Comparison of ENCODE assay signal across 15 cellular contexts in genomic region chr1:233708416-233708815, GRCh38.
"Had no signal": no experiment of that assay in that cellular context is flagged by ENCODE, and none has a peak within 500 bp of the region (broad histone marks: within the 10 kb centered on the region; RNA-seq: fewer than 3 reads in every experiment).

No MANE protein-coding gene starts in this region.

- H3K4me3 ChIP-seq: cardiac muscle cell, colonic mucosa, gastroesophageal sphincter, spleen had no signal

- H3K27ac ChIP-seq: cardiac muscle cell, colonic mucosa had no signal

- DNase-seq: activated CD4-positive, alpha-beta T cell treated with anti-CD3 and anti-CD28 coated beads for 4 hours; activated CD8-positive, alpha-beta memory T cell treated with anti-CD3 and anti-CD28 coated beads, Interleukin-2, amount 50 U/mL, for 4 hours; activated CD8-positive, alpha-beta T cell treated with anti-CD3 and anti-CD28 coated beads for 36 hours; colonic mucosa; effector CD4-positive, alpha-beta T cell; naive thymus-derived CD4-positive, alpha-beta T cell; posterior cingulate gyrus; right cardiac atrium; spleen; stimulated activated CD4-positive, alpha-beta T cell treated with anti-CD3 and anti-CD28 coated beads, Interleukin-1b, Interleukin-23, amount 100 ng/mL, for 48 hours; stimulated activated naive B cell treated with anti-CD40 and anti-IgM and Interleukin-4, amounts not matched to agents 10 μg/mL and 1 μg/mL and 100 μg/mL, for 72 hours; T-helper 1 cell had no signal

- H3K9me3 ChIP-seq: colonic mucosa, gastroesophageal sphincter had no signal

- FAIRE-seq: endothelial cell of umbilical vein had no signal

- H3K36me3 ChIP-seq: cardiac muscle cell, colonic mucosa, gastroesophageal sphincter, spleen had no signal

- H3K4me1 ChIP-seq: colonic mucosa, spleen had no signal

- ATAC-seq: activated CD8-positive, alpha-beta T cell treated with anti-CD3 and anti-CD28 coated beads for 36 hours; naive thymus-derived CD4-positive, alpha-beta T cell; stimulated activated naive B cell treated with anti-CD40 and anti-IgM and Interleukin-4, amounts not matched to agents 10 μg/mL and 1 μg/mL and 100 μg/mL, for 72 hours had no signal

- H3K27me3 ChIP-seq: cardiac muscle cell, colonic mucosa, gastroesophageal sphincter, spleen had no signal
